ENCODE assay signal across 1 cellular context in the genomic region with DNA sequence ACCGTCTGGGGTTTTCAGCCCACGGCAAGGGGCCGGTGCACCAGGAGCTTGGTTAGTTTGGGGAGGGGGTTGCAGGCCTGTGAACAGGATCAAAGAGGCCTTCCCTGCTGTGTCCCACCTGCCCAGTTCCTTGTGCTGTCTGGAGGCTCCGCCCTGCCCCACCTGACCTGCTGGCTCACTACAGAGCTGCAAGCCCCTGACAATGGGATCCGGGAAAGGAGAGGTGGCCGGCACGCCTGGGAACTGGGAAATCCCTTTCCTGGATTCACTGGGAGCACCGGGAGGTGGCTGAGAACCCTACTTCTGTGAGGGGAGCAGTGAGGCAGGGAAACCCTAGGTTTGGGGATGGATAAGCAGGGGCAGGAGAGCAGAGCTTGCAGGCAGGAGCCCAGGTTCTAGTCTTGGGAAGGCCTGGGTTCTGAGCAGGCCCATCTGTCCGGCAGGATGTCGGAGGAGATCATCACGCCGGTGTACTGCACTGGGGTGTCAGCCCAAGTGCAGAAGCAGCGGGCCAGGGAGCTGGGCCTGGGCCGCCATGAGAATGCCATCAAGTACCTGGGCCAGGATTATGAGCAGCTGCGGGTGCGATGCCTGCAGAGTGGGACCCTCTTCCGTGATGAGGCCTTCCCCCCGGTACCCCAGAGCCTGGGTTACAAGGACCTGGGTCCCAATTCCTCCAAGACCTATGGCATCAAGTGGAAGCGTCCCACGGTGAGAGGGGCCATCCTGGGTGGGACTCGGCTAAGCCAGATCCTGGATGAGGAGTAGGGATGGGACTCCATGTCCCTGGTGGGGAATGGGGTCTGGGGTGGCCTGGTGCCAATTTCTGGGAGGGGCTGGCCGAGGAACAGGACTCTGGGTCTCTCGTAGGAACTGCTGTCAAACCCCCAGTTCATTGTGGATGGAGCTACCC.
A peak's percentile ranks its signal among the peaks of the same experiment; 100 is the strongest.
TF ChIP-seq lines count a peak whose summit lies in the region.

No MANE protein-coding gene starts in this region.

TF ChIP-seq in HepG2, 621 proteins besides CTCF, POLR2A, EP300 and RAD21 (continues in another document):
- TF ChIP-seq JUNB (CRISPR knock-in tag; IDR thresholded peaks at IDR 0.05; ENCODE audit: borderline replicate concordance) (no peak), ZNF136 (CRISPR knock-in tag; IDR thresholded peaks at IDR 0.05; ENCODE audit: low read depth) (0 out of 2 replicates have a peak, but pooled peaks have one; percentile 35), PHF8 (CRISPR knock-in tag; IDR thresholded peaks at IDR 0.05) (0 out of 2 replicates have a peak, but pooled peaks have one; percentile 11), SAP130 (CRISPR knock-in tag; IDR thresholded peaks at IDR 0.05; ENCODE audit: low read depth) (peak; percentile 55), WIZ (CRISPR knock-in tag; IDR thresholded peaks at IDR 0.05) (no peak), TBX2 (CRISPR knock-in tag; IDR thresholded peaks at IDR 0.05; ENCODE audit: borderline replicate concordance) (peak; percentile 61), ZNF616 (CRISPR knock-in tag; IDR thresholded peaks at IDR 0.05; ENCODE audit: low read depth) (0 out of 2 replicates have a peak, but pooled peaks have one; percentile 27), ZNF547 (CRISPR knock-in tag; IDR thresholded peaks at IDR 0.05) (0 out of 2 replicates have a peak, but pooled peaks have one; percentile 57), KDM2A (CRISPR knock-in tag; IDR thresholded peaks at IDR 0.05; ENCODE audit: borderline replicate concordance, low read depth) (peak; percentile 41; the same call in 1 of the 2 replicates), ZNF772 (CRISPR knock-in tag; IDR thresholded peaks at IDR 0.05) (0 out of 2 replicates have a peak, but pooled peaks have one; percentile 49), FOXC1 (CRISPR knock-in tag; IDR thresholded peaks at IDR 0.05; ENCODE audit: borderline replicate concordance) (0 out of 2 replicates have a peak, but pooled peaks have one; percentile 6), HHEX (CRISPR knock-in tag; IDR thresholded peaks at IDR 0.05) (no peak), ZNF292 (CRISPR knock-in tag; IDR thresholded peaks at IDR 0.05; ENCODE audit: borderline replicate concordance, low read depth) (0 out of 2 replicates have a peak, but pooled peaks have one; percentile 41), ZFY (CRISPR knock-in tag; IDR thresholded peaks at IDR 0.05) (peak; percentile 71), ELF1 (CRISPR knock-in tag; IDR thresholded peaks at IDR 0.05) (no peak), MAZ (IDR thresholded peaks at IDR 0.05; ENCODE audit: borderline replicate concordance, low read depth, low read length) (no peak), MAZ (CRISPR knock-in tag; IDR thresholded peaks at IDR 0.05; ENCODE audit: low read depth) (peak; percentile 69), ZFX (CRISPR knock-in tag; IDR thresholded peaks at IDR 0.05; ENCODE audit: low read depth) (peak; percentile 63), AGO2 (optimal IDR thresholded peaks at IDR 0.05; ENCODE audit: low read depth, low read length) (peak; percentile 40), SRY (CRISPR knock-in tag; IDR thresholded peaks at IDR 0.05) (peak; percentile 47; the same call in 1 of the 2 replicates), ZNF205 (CRISPR knock-in tag; IDR thresholded peaks at IDR 0.05) (0 out of 2 replicates have a peak, but pooled peaks have one; percentile 9), TBL1XR1 (IDR thresholded peaks at IDR 0.05; ENCODE audit: borderline replicate concordance, low read length, partially characterized antibody) (no peak), TAF1 (CRISPR knock-in tag; IDR thresholded peaks at IDR 0.05) (peak; percentile 48; the same call in 1 of the 2 replicates), SP1 (IDR thresholded peaks at IDR 0.05) (no peak), SP1 (CRISPR knock-in tag; IDR thresholded peaks at IDR 0.05) (no peak), ZNF253 (CRISPR knock-in tag; IDR thresholded peaks at IDR 0.05; ENCODE audit: borderline replicate concordance) (0 out of 2 replicates have a peak, but pooled peaks have one; percentile 46), ERF (CRISPR knock-in tag; IDR thresholded peaks at IDR 0.05) (peak; percentile 17; the same call in 1 of the 2 replicates), ZNF274 (CRISPR knock-in tag; IDR thresholded peaks at IDR 0.05) (0 out of 2 replicates have a peak, but pooled peaks have one; percentile 82), ZNF501 (CRISPR knock-in tag; IDR thresholded peaks at IDR 0.05) (peak; percentile 72), ZNF3 (CRISPR knock-in tag; IDR thresholded peaks at IDR 0.05) (no peak), NFE2L1 (CRISPR knock-in tag; IDR thresholded peaks at IDR 0.05; ENCODE audit: borderline replicate concordance) (0 out of 2 replicates have a peak, but pooled peaks have one; percentile 27), ZNF891 (CRISPR knock-in tag; IDR thresholded peaks at IDR 0.05) (peak; percentile 41; the same call in 1 of the 2 replicates), ZNF598 (CRISPR knock-in tag; IDR thresholded peaks at IDR 0.05; ENCODE audit: borderline replicate concordance) (peak; percentile 78; the same call in 1 of the 2 replicates), SOX13 (IDR thresholded peaks at IDR 0.05) (no peak), SOX13 (CRISPR knock-in tag; conservative IDR thresholded peaks at IDR 0.05 in 1 of 2, IDR thresholded peaks at IDR 0.05 in 1 of 2) (no peak)
- TF ChIP-seq, protein P1, sequence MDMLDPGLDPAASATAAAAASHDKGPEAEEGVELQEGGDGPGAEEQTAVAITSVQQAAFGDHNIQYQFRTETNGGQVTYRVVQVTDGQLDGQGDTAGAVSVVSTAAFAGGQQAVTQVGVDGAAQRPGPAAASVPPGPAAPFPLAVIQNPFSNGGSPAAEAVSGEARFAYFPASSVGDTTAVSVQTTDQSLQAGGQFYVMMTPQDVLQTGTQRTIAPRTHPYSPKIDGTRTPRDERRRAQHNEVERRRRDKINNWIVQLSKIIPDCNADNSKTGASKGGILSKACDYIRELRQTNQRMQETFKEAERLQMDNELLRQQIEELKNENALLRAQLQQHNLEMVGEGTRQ (IDR thresholded peaks at IDR 0.05; ENCODE audit: low read depth, low read length), result no peak
- TF ChIP-seq, protein P1 (CRISPR knock-in tag; IDR thresholded peaks at IDR 0.05; ENCODE audit: borderline replicate concordance), result peak; percentile 59; the same call in 1 of the 2 replicates
- TF ChIP-seq, protein P2, sequence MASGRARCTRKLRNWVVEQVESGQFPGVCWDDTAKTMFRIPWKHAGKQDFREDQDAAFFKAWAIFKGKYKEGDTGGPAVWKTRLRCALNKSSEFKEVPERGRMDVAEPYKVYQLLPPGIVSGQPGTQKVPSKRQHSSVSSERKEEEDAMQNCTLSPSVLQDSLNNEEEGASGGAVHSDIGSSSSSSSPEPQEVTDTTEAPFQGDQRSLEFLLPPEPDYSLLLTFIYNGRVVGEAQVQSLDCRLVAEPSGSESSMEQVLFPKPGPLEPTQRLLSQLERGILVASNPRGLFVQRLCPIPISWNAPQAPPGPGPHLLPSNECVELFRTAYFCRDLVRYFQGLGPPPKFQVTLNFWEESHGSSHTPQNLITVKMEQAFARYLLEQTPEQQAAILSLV (CRISPR knock-in tag; IDR thresholded peaks at IDR 0.05; ENCODE audit: borderline replicate concordance), result 0 out of 2 replicates have a peak, but pooled peaks have one; percentile 15
- TF ChIP-seq, protein P3, sequence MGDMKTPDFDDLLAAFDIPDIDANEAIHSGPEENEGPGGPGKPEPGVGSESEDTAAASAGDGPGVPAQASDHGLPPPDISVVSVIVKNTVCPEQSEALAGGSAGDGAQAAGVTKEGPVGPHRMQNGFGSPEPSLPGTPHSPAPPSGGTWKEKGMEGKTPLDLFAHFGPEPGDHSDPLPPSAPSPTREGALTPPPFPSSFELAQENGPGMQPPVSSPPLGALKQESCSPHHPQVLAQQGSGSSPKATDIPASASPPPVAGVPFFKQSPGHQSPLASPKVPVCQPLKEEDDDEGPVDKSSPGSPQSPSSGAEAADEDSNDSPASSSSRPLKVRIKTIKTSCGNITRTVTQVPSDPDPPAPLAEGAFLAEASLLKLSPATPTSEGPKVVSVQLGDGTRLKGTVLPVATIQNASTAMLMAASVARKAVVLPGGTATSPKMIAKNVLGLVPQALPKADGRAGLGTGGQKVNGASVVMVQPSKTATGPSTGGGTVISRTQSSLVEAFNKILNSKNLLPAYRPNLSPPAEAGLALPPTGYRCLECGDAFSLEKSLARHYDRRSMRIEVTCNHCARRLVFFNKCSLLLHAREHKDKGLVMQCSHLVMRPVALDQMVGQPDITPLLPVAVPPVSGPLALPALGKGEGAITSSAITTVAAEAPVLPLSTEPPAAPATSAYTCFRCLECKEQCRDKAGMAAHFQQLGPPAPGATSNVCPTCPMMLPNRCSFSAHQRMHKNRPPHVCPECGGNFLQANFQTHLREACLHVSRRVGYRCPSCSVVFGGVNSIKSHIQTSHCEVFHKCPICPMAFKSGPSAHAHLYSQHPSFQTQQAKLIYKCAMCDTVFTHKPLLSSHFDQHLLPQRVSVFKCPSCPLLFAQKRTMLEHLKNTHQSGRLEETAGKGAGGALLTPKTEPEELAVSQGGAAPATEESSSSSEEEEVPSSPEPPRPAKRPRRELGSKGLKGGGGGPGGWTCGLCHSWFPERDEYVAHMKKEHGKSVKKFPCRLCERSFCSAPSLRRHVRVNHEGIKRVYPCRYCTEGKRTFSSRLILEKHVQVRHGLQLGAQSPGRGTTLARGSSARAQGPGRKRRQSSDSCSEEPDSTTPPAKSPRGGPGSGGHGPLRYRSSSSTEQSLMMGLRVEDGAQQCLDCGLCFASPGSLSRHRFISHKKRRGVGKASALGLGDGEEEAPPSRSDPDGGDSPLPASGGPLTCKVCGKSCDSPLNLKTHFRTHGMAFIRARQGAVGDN (CRISPR knock-in tag; IDR thresholded peaks at IDR 0.05), result peak; percentile 72
- TF ChIP-seq, protein P4, sequence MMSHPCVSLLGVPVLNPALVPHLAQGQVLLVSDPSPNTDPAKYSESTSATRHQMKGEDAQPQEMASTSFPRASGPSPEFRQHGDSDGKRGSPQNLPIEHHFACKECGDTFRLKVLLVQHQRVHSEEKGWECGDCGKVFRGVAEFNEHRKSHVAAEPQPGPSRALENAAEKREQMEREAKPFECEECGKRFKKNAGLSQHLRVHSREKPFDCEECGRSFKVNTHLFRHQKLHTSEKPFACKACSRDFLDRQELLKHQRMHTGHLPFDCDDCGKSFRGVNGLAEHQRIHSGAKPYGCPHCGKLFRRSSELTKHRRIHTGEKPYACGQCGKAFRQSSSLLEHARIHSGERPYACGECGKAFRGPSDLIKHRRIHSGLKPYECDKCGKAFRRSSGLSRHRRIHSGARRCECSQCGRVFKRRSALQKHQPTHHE (CRISPR knock-in tag; IDR thresholded peaks at IDR 0.05; ENCODE audit: borderline replicate concordance), result no peak
- TF ChIP-seq, protein P5, sequence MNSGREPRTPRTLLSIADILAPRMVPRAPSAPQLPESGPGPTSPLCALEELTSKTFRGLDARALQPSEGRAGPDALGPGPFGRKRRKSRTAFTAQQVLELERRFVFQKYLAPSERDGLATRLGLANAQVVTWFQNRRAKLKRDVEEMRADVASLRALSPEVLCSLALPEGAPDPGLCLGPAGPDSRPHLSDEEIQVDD (CRISPR knock-in tag; IDR thresholded peaks at IDR 0.05; ENCODE audit: borderline replicate concordance), result 0 out of 2 replicates have a peak, but pooled peaks have one; percentile 19
